In genomic region chrX:4239650-4240540, GRCh38 we compare ENCODE assay signal across 17 cellular contexts.
DNase-seq lines count a peak whose midpoint lies in the region; ATAC-seq lines count a peak whose summit lies in the region.
"Had no signal": no experiment of that assay in that cellular context is flagged by ENCODE, and none has a peak within 500 bp of the region (broad histone marks: within the 10 kb centered on the region; RNA-seq: fewer than 3 reads in every experiment).

No MANE protein-coding gene starts in this region.

- ATAC-seq in activated T-cell treated with anti-CD3 and anti-CD28 coated beads, Interleukin-2, amount 50 U/mL, for 72 hours (replicated peaks in 1 of 2), result peak; percentile 54 to 57
- peak; percentile 35 for ATAC-seq in HG03354 (IDR thresholded peaks at IDR 0.05; ENCODE audit: poor library complexity, severe bottlenecking, unreplicated experiment)
- peak; percentile 48 to 69 for ATAC-seq in stimulated activated naive B cell treated with anti-CD40 and anti-IgM and Interleukin-4, amounts not matched to agents 10 μg/mL and 1 μg/mL and 100 μg/mL, for 72 hours (replicated peaks)

- H3K4me1 Mint-ChIP-seq in activated T-cell treated with anti-CD3 and anti-CD28 coated beads, Interleukin-2, amount 50 U/mL, for 72 hours (ENCODE audit: low read depth), result no peaks in the 10 kb centered on the region
- no peaks in the 10 kb centered on the region for H3K4me1 Mint-ChIP-seq in activated T-cell treated with anti-CD3 and anti-CD28 coated beads, Interleukin-2, amount 50 U/mL, for 24 hours (ENCODE audit: low read depth)
- H3K4me1 Mint-ChIP-seq in stimulated activated naive B cell treated with anti-CD40 and anti-IgM and Interleukin-4, amounts not matched to agents 10 μg/mL and 1 μg/mL and 100 μg/mL, for 72 hours, result peaks cover 0 to 4% of the 10 kb centered on the region in 2 donors

- H3K27ac Mint-ChIP-seq in activated T-cell treated with anti-CD3 and anti-CD28 coated beads, Interleukin-2, amount 50 U/mL, for 72 hours, result no peak overlapping the region
- no peak overlapping the region for H3K27ac Mint-ChIP-seq in activated T-cell treated with anti-CD3 and anti-CD28 coated beads, Interleukin-2, amount 50 U/mL, for 24 hours
- H3K27ac Mint-ChIP-seq in stimulated activated naive B cell treated with anti-CD40 and anti-IgM and Interleukin-4, amounts not matched to agents 10 μg/mL and 1 μg/mL and 100 μg/mL, for 72 hours, result no peak overlapping the region
- H3K27ac Mint-ChIP-seq: activated B cell treated with CpG ODN at 0.5 μM for 24 hours had no signal

- no peaks in the 10 kb centered on the region for H3K27me3 Mint-ChIP-seq in activated T-cell treated with anti-CD3 and anti-CD28 coated beads, Interleukin-2, amount 50 U/mL, for 72 hours (ENCODE audit: low read depth)
- H3K27me3 Mint-ChIP-seq in activated T-cell treated with anti-CD3 and anti-CD28 coated beads, Interleukin-2, amount 50 U/mL, for 24 hours, result no peaks in the 10 kb centered on the region
- no peaks in the 10 kb centered on the region for H3K27me3 Mint-ChIP-seq in stimulated activated naive B cell treated with anti-CD40 and anti-IgM and Interleukin-4, amounts not matched to agents 10 μg/mL and 1 μg/mL and 100 μg/mL, for 72 hours
- H3K27me3 Mint-ChIP-seq: activated B cell treated with CpG ODN at 0.5 μM for 24 hours had no signal

- peaks cover 2 to 3% of the 10 kb centered on the region in 2 donors for H3K36me3 Mint-ChIP-seq in activated T-cell treated with anti-CD3 and anti-CD28 coated beads, Interleukin-2, amount 50 U/mL, for 72 hours (ENCODE audit: insufficient read depth in 2 of 2)
- no peaks in the 10 kb centered on the region for H3K36me3 Mint-ChIP-seq in activated T-cell treated with anti-CD3 and anti-CD28 coated beads, Interleukin-2, amount 50 U/mL, for 24 hours (ENCODE audit: low read depth)
- H3K36me3 Mint-ChIP-seq in stimulated activated naive B cell treated with anti-CD40 and anti-IgM and Interleukin-4, amounts not matched to agents 10 μg/mL and 1 μg/mL and 100 μg/mL, for 72 hours, result peaks cover 0 to 4% of the 10 kb centered on the region in 2 donors

- no peak for DNase-seq in activated T-cell treated with anti-CD3 and anti-CD28 coated beads, Interleukin-2, amount 50 U/mL, for 72 hours
- no peak for DNase-seq in activated T-cell treated with anti-CD3 and anti-CD28 coated beads, Interleukin-2, amount 50 U/mL, for 24 hours
- DNase-seq in RKO (ENCODE audit: low spot score), result peak; percentile 59
- DNase-seq in stimulated activated naive B cell treated with anti-CD40 and anti-IgM and Interleukin-4, amounts not matched to agents 10 μg/mL and 1 μg/mL and 100 μg/mL, for 72 hours, result peak; percentile 32
- no peak for DNase-seq in NCI-H2107 treated with DMSO at 0.1 percent for 48 hours (lab: John Stamatoyannopoulos, UW; ENCODE audit: unreplicated experiment)
- DNase-seq in NCI-H82 treated with DMSO at 0.1 percent for 48 hours (lab: John Stamatoyannopoulos, UW; ENCODE audit: unreplicated experiment), result no peak
- DNase-seq in putamen (ENCODE audit: low spot score), result no peak
- DNase-seq: activated B cell treated with CpG ODN at 0.5 μM for 24 hours; activated T-cell treated with anti-CD3 and anti-CD28 coated beads, Interleukin-2, amount 50 U/mL, for 4 hours; DMS79 treated with DMSO at 0.1 percent for 48 hours; midbrain; NCI-H1105; NCI-H510A treated with DMSO at 0.1 percent for 48 hours; posterior cingulate gyrus; stimulated activated CD8-positive, alpha-beta memory T cell treated with anti-CD3 and anti-CD28 coated beads, Interleukin-4, amount 100 ng/mL, for 48 hours; uterus had no signal

- H3K4me3 Mint-ChIP-seq in activated T-cell treated with anti-CD3 and anti-CD28 coated beads, Interleukin-2, amount 50 U/mL, for 72 hours, result no peak overlapping the region
- H3K4me3 Mint-ChIP-seq in activated T-cell treated with anti-CD3 and anti-CD28 coated beads, Interleukin-2, amount 50 U/mL, for 24 hours, result no peak overlapping the region
- H3K4me3 Mint-ChIP-seq in stimulated activated naive B cell treated with anti-CD40 and anti-IgM and Interleukin-4, amounts not matched to agents 10 μg/mL and 1 μg/mL and 100 μg/mL, for 72 hours, result no peak overlapping the region
- H3K4me3 Mint-ChIP-seq: activated B cell treated with CpG ODN at 0.5 μM for 24 hours; activated T-cell treated with anti-CD3 and anti-CD28 coated beads, Interleukin-2, amount 50 U/mL, for 4 hours had no signal

- peaks cover 3 to 8% of the 10 kb centered on the region in 2 donors for H3K9me3 Mint-ChIP-seq in activated T-cell treated with anti-CD3 and anti-CD28 coated beads, Interleukin-2, amount 50 U/mL, for 72 hours
- peaks cover 12% of the 10 kb centered on the region for H3K9me3 Mint-ChIP-seq in activated T-cell treated with anti-CD3 and anti-CD28 coated beads, Interleukin-2, amount 50 U/mL, for 24 hours
- peaks cover 0 to 8% of the 10 kb centered on the region in 2 donors for H3K9me3 Mint-ChIP-seq in stimulated activated naive B cell treated with anti-CD40 and anti-IgM and Interleukin-4, amounts not matched to agents 10 μg/mL and 1 μg/mL and 100 μg/mL, for 72 hours
- H3K9me3 Mint-ChIP-seq: activated B cell treated with CpG ODN at 0.5 μM for 24 hours had no signal

Comparison
In these comparisons a context has a peak if more than half of its experiments do, and no peak if none do; other contexts are left out.
1. DNase-seq: peak in RKO (single experiment) and stimulated activated naive B cell treated with anti-CD40 and anti-IgM and Interleukin-4, amounts not matched to agents 10 μg/mL and 1 μg/mL and 100 μg/mL, for 72 hours (single experiment); none in activated T-cell treated with anti-CD3 and anti-CD28 coated beads, Interleukin-2, amount 50 U/mL, for 72 hours (0 of 2), activated T-cell treated with anti-CD3 and anti-CD28 coated beads, Interleukin-2, amount 50 U/mL, for 24 hours (single experiment), NCI-H2107 treated with DMSO at 0.1 percent for 48 hours (single experiment), NCI-H82 treated with DMSO at 0.1 percent for 48 hours (single experiment) and putamen (single experiment).
2. Peak in every context shown above with its lines, with median percentiles within 50 percentile points of each other: ATAC-seq.